ENCODE assay signal across 18 cellular contexts in genomic region chr20:57178582-57179112, GRCh38.
DNase-seq lines count a peak whose midpoint lies in the region; ATAC-seq, FAIRE-seq and TF ChIP-seq lines count a peak whose summit lies in the region.
"Had no signal": no experiment of that assay in that cellular context is flagged by ENCODE, and none has a peak within 500 bp of the region (broad histone marks: within the 10 kb centered on the region; RNA-seq: fewer than 3 reads in every experiment).

No MANE protein-coding gene starts in this region.

- 2% methylated on average over 8 of the region's 8 CpGs for WGBS in K562 (ENCODE audit: insufficient coverage, low coverage, missing lambda C conversion rate)
- WGBS in esophagus squamous epithelium, 2 donors: 63 to 71% methylated on average over 4 to 7 of the region's 8 CpGs

- TF ChIP-seq RAD21 in K562 (CRISPR knock-in tag; conservative IDR thresholded peaks at IDR 0.05 in 1 of 2, IDR thresholded peaks at IDR 0.05 in 1 of 2): no peak

- H3K27me3 Mint-ChIP-seq in type B pancreatic cell: no peaks in the 10 kb centered on the region

- no peak overlapping the region for H3K4me2 ChIP-seq in K562 (ENCODE audit: insufficient read depth, low read length)
- H3K4me2 ChIP-seq: A549, KMS-11 had no signal

- H3K27ac Mint-ChIP-seq in type B pancreatic cell: peak overlapping the region; percentile 66

- H3K9me1 ChIP-seq in K562 (ENCODE audit: control insufficient read depth, insufficient read depth, low read length): no peaks in the 10 kb centered on the region

- BruUV-seq in K562 (replicated peaks; lab: Mats Ljungman, UMichigan): no TSS peak

- intact Hi-C loops in K562 (cut with micrococcal nuclease): no loop called here
- intact Hi-C loops in esophagus squamous epithelium (cut with DNase I): no loop called here
- intact Hi-C loops in vagina (cut with DNase I): no loop called here

- in situ Hi-C loops in K562 (cut with MboI): no loop called here

- DNase-seq in K562 (ENCODE audit: extremely low read depth in 1 of 4, low spot score in 3 of 4): no peak
- DNase-seq in esophagus squamous epithelium (lab: John Stamatoyannopoulos, UW): no peak
- no peak for DNase-seq in type B pancreatic cell (ENCODE audit: extremely low spot score, unreplicated experiment)
- DNase-seq in SJCRH30: no peak
- DNase-seq in vagina (ENCODE audit: extremely low spot score in 2 of 2): no peak
- DNase-seq: NCI-H1417; NCI-H187; NCI-H2107; NCI-H510A; NCI-H748 treated with DMSO at 0.1 percent for 48 hours; NK-92 treated with Interleukin-12 subunit alpha and Interleukin-12 subunit beta, amount 100 ng/mL, for 24 hours; SIG-M5 had no signal

- H3K79me2 ChIP-seq in K562 (ENCODE audit: control insufficient read depth, insufficient read depth, low read length): no peaks in the 10 kb centered on the region

- peaks cover 12% of the 10 kb centered on the region for H3K36me3 Mint-ChIP-seq in type B pancreatic cell

- H3K4me1 ChIP-seq in HEK293 (ENCODE audit: control insufficient read depth, insufficient read depth, low read length) (no peaks in the 10 kb centered on the region), K562 (replicated peaks in 1 of 2; ENCODE audit: control insufficient read depth in 2 of 2, insufficient read depth in 2 of 2, low read length in 2 of 2) (peaks cover 0 to 11% of the 10 kb centered on the region in 2 experiments; a peak in 2 of 5 replicates), esophagus squamous epithelium (peaks cover 0 to 21% (median 7%) of the 10 kb centered on the region in 3 donors), SJCRH30 (no peaks in the 10 kb centered on the region; the same call in 1 of the 2 replicates), vagina (no peaks in the 10 kb centered on the region)
- H3K4me1 ChIP-seq: A549 had no signal

- TF ChIP-seq POLR2A in K562 (conservative IDR thresholded peaks at IDR 0.05) (no peak), esophagus squamous epithelium (IDR thresholded peaks at IDR 0.05) (no peak), vagina (IDR thresholded peaks at IDR 0.05) (no peak)

- CTCF ChIA-PET in HEK293 (lab: Yijun Ruan, JAX) (no interaction called here), K562 (lab: Yijun Ruan, JAX; ENCODE audit: low intra/inter-chr PET ratio) (no interaction called here)

- no peak for TF ChIP-seq EP300 in K562 (IDR thresholded peaks at IDR 0.05; ENCODE audit: low read length)

- peaks cover 0 to 6% of the 10 kb centered on the region in 2 experiments; a peak in 1 of 3 replicates for H3K36me3 ChIP-seq in HEK293 (ENCODE audit: control insufficient read depth in 2 of 2, insufficient read depth in 1 of 2, low read length in 2 of 2)
- H3K36me3 ChIP-seq in K562 (ENCODE audit: control insufficient read depth, insufficient read depth, low read length): no peaks in the 10 kb centered on the region
- peaks cover 0 to 33% (median 0%) of the 10 kb centered on the region in 3 donors for H3K36me3 ChIP-seq in esophagus squamous epithelium
- 0 out of 2 replicates have a peak, but pooled peaks cover 2% of the 10 kb centered on the region for H3K36me3 ChIP-seq in SJCRH30
- no peaks in the 10 kb centered on the region for H3K36me3 ChIP-seq in vagina

- H3K4me3 ChIP-seq in HEK293 (ENCODE audit: low read depth, low read length) (no peak overlapping the region), K562 (no peak overlapping the region), esophagus squamous epithelium (peak overlapping the region in 2 of 4 donors; percentile 5 to 42), SJCRH30 (no peak overlapping the region), vagina (no peak overlapping the region)
- H3K4me3 ChIP-seq: A549, GM23248 had no signal

- no peak overlapping the region for H3K9ac ChIP-seq in K562 (ENCODE audit: insufficient read depth in 1 of 2, low read depth in 2 of 2, low read length in 2 of 2)
- H3K9ac ChIP-seq: GM23248, KMS-11 had no signal

- no peaks in the 10 kb centered on the region for H3K9me3 ChIP-seq in HEK293 (ENCODE audit: control insufficient read depth, insufficient read depth, low read depth, low read length)
- no peaks in the 10 kb centered on the region; the same call in 1 of the 2 replicates for H3K9me3 ChIP-seq in K562 (replicated peaks; ENCODE audit: control insufficient read depth, insufficient read depth, low read depth, low read length)
- H3K9me3 ChIP-seq in esophagus squamous epithelium: no peaks in the 10 kb centered on the region
- H3K9me3 ChIP-seq in SJCRH30 (replicated peaks): no peaks in the 10 kb centered on the region
- H3K9me3 ChIP-seq in vagina: no peaks in the 10 kb centered on the region
- H3K9me3 ChIP-seq: A549 had no signal

- H3K27me3 ChIP-seq in K562 (ENCODE audit: control insufficient read depth in 2 of 2, insufficient read depth in 2 of 2, low read length in 2 of 2): peaks cover 23 to 69% of the 10 kb centered on the region in 2 experiments
- H3K27me3 ChIP-seq in esophagus squamous epithelium: peaks cover 0 to 36% (median 0%) of the 10 kb centered on the region in 4 donors
- H3K27me3 ChIP-seq in SJCRH30: no peaks in the 10 kb centered on the region
- H3K27me3 ChIP-seq in vagina: no peaks in the 10 kb centered on the region

- H2AFZ ChIP-seq in K562 (ENCODE audit: low read depth, low read length): no peak overlapping the region

- no peak for FAIRE-seq in K562 (lab: Jason Lieb, UNC)
- FAIRE-seq: A549 had no signal

- POLR2A ChIA-PET in HEK293 (lab: Yijun Ruan, JAX): no interaction called here
- POLR2A ChIA-PET in K562 (lab: Yijun Ruan, JAX): interaction anchor here (0.6 to 0.7 kb wide), 3 partner anchors 11 to 100 kb away, joined by 3 to 5 read pairs (median 3); no protein-coding TSS in a partner anchor

- TF ChIP-seq CTCF in HEK293 (tag by site-specific recombination; IDR thresholded peaks at IDR 0.05): no peak
- TF ChIP-seq CTCF in K562 (IDR thresholded peaks at IDR 0.05 in 2 of 3, conservative IDR thresholded peaks at IDR 0.05 in 1 of 3; ENCODE audit: insufficient read depth in 2 of 3, low read depth in 1 of 3, low read length in 3 of 3): no peak
- no peak for TF ChIP-seq CTCF in esophagus squamous epithelium (IDR thresholded peaks at IDR 0.05)
- TF ChIP-seq CTCF in type B pancreatic cell (conservative IDR thresholded peaks at IDR 0.05): no peak
- no peak for TF ChIP-seq CTCF in vagina (IDR thresholded peaks at IDR 0.05)

- no peaks in the 10 kb centered on the region for H4K20me1 ChIP-seq in K562 (replicated peaks; ENCODE audit: control insufficient read depth, insufficient read depth, low read length)

- peaks cover 8% of the 10 kb centered on the region for H3K4me1 Mint-ChIP-seq in type B pancreatic cell (ENCODE audit: unreplicated experiment)

- no peaks in the 10 kb centered on the region for H3K9me3 Mint-ChIP-seq in type B pancreatic cell

- peak; percentile 53; the same call in 2 of the 3 replicates for ATAC-seq in K562
- no peak for ATAC-seq in GM18868 (IDR thresholded peaks at IDR 0.05; ENCODE audit: unreplicated experiment)
- ATAC-seq: A549, HCT116 had no signal

- H3K27ac ChIP-seq in HEK293 (ENCODE audit: extremely low read depth, low read depth, low read length) (no peak overlapping the region), K562 (ENCODE audit: extremely low read depth, low read depth, low read length) (no peak overlapping the region), esophagus squamous epithelium (peak overlapping the region; percentile 14 to 62 (median 40)), SJCRH30 (no peak overlapping the region), vagina (no peak overlapping the region)
- H3K27ac ChIP-seq: A549, GM23248, KMS-11 had no signal

- H3K4me3 Mint-ChIP-seq in type B pancreatic cell: no peak overlapping the region

TF ChIP-seq in HEK293, 187 proteins besides CTCF, POLR2A, EP300 and RAD21 (continues in another document):
- TF ChIP-seq KLF7 (tag by site-specific recombination; IDR thresholded peaks at IDR 0.05; ENCODE audit: borderline replicate concordance) (no peak), ZNF221 (tag by site-specific recombination; IDR thresholded peaks at IDR 0.05; ENCODE audit: borderline replicate concordance) (no peak), ZNF513 (tag by site-specific recombination; IDR thresholded peaks at IDR 0.05) (no peak), ZXDB (tag by site-specific recombination; IDR thresholded peaks at IDR 0.05) (no peak), ZNF138 (tag by site-specific recombination; IDR thresholded peaks at IDR 0.05; ENCODE audit: borderline replicate concordance) (no peak), IKZF3 (tag by site-specific recombination; IDR thresholded peaks at IDR 0.05) (no peak)

TF ChIP-seq in K562, 482 proteins besides CTCF, POLR2A, EP300 and RAD21 (continues in another document):
- TF ChIP-seq CTCFL (IDR thresholded peaks at IDR 0.05; ENCODE audit: borderline replicate concordance, insufficient read depth, low read depth, low read length, poor library complexity, severe bottlenecking) (no peak), NFYB (IDR thresholded peaks at IDR 0.05; ENCODE audit: extremely low read depth, insufficient read length) (no peak)

Comparison
In these comparisons a context has a peak if more than half of its experiments do, and no peak if none do; other contexts are left out.
1. H3K27ac ChIP-seq: peak in esophagus squamous epithelium (4 of 4); none in HEK293 (single experiment), K562 (single experiment), SJCRH30 (single experiment) and vagina (single experiment).
2. Of the 44 proteins assayed by ChIP-seq in both K562 and HEK293: peak only in K562: none; only in HEK293: none; in both: ZBTB17 and ZNF23; in neither: 41; mixed calls (peak in some experiments, not most) for 1.